8 cellular contexts compared by ENCODE assay signal in genomic region chr16:85750021-85750826, GRCh38. TPM values are rescaled to one million over a fixed set of nuclear protein-coding genes. Genes with fewer than 3 reads are reported as not detected.
DNase-seq lines count a peak whose midpoint lies in the region; ATAC-seq, FAIRE-seq and TF ChIP-seq lines count a peak whose summit lies in the region.

No MANE protein-coding gene starts in this region.

- TF ChIP-seq POLR2A in lower leg skin (IDR thresholded peaks at IDR 0.05) (no peak), transverse colon (IDR thresholded peaks at IDR 0.05) (no peak)

- in situ Hi-C loops in transverse colon (cut with MboI; ENCODE audit: low pct_ligation_motif_present in 1 of 4, low pct_unique_long_range_greater_than_20kb in 1 of 4, low sequenced_read_pairs in 3 of 4), result no loop called here

- TF ChIP-seq EP300 in transverse colon (IDR thresholded peaks at IDR 0.05; ENCODE audit: low read depth), result no peak

- H3K4me1 ChIP-seq in transverse colon, result peaks cover 21 to 47% (median 26%) of the 10 kb centered on the region in 4 donors

- ATAC-seq in omental fat pad (ENCODE audit: low FRiP score), result no peak

- H3K27ac ChIP-seq in transverse colon, result peak overlapping the region in 2 of 4 donors; percentile 47 to 50

- H3K27me3 ChIP-seq in bronchial epithelial cell (ENCODE audit: control insufficient read depth, insufficient read depth, low read length), result no peaks in the 10 kb centered on the region
- H3K27me3 ChIP-seq in transverse colon, result peaks cover 57% of the 10 kb centered on the region

- FAIRE-seq in bronchial epithelial cell (lab: Jason Lieb, UNC), result no peak

- WGBS in lower leg skin, 2 donors, result 3% methylated on average over 36 to 44 of the region's 56 CpGs
- WGBS in transverse colon (ENCODE audit: low coverage in 1 of 2), 2 donors, result 3% methylated on average over 40 of the region's 56 CpGs; no CpG with 5 or more reads in 1 of the 2 donors

- intact Hi-C loops in lower leg skin (cut with DNase I; ENCODE audit: low total_unique reads), result no loop called here
- intact Hi-C loops in transverse colon (cut with DNase I; ENCODE audit: low total_unique reads), result no loop called here

- peak; percentile 9 for DNase-seq in activated CD4-positive, alpha-beta T cell treated with anti-CD3 and anti-CD28 coated beads, Interleukin-2, amount 50 U/mL, for 1 hour
- no peak for DNase-seq in activated CD4-positive, alpha-beta T cell treated with anti-CD3 and anti-CD28 coated beads for 4 hours
- peak; percentile 16 for DNase-seq in NCI-H2227 (lab: John Stamatoyannopoulos, UW; ENCODE audit: unreplicated experiment)
- peak; percentile 61 for DNase-seq in bronchial epithelial cell (ENCODE audit: low read depth)
- no peak for DNase-seq in lower leg skin (ENCODE audit: low spot score in 2 of 2)
- DNase-seq in transverse colon, result peak; percentile 66
- no peak for DNase-seq in GM19238 (ENCODE audit: insufficient read length, low spot score)
- no peak for DNase-seq in omental fat pad (ENCODE audit: low spot score)

- TF ChIP-seq CTCF in bronchial epithelial cell (IDR thresholded peaks at IDR 0.05; ENCODE audit: insufficient read depth, low read length, severe bottlenecking), result no peak
- no peak for TF ChIP-seq CTCF in lower leg skin (IDR thresholded peaks at IDR 0.05)
- TF ChIP-seq CTCF in transverse colon (IDR thresholded peaks at IDR 0.05), result no peak
- TF ChIP-seq CTCF in omental fat pad (IDR thresholded peaks at IDR 0.05), result no peak

- peaks cover 1% of the 10 kb centered on the region for H3K36me3 ChIP-seq in bronchial epithelial cell (ENCODE audit: control insufficient read depth, insufficient read depth, low read length)
- H3K36me3 ChIP-seq in transverse colon, result no peaks in the 10 kb centered on the region

- no peaks in the 10 kb centered on the region for H3K9me3 ChIP-seq in transverse colon

- H3K4me3 ChIP-seq in bronchial epithelial cell (ENCODE audit: low read depth, low read length) (peak overlapping the region; percentile 69), lower leg skin (ENCODE audit: low read depth, poor library complexity, severe bottlenecking) (peak overlapping the region; percentile 29), transverse colon (peak overlapping the region; percentile 44 to 57 (median 49))

RNA-seq across cellular contexts. Expression of gene C16orf74, which starts 0.7 kb away (rescaled TPM):
- total RNA-seq in bronchial epithelial cell (157 and 167 TPM in 2 replicates), lower leg skin (10 to 100 TPM in 1 of 4 donors, 1 to 10 TPM in 3; 5.4 to 13.0 (median 7.9) TPM), transverse colon (1 to 10 TPM in 1 of 4 donors, under 1 TPM in 1, not detected in 2; 0.27 to 7.0 TPM), omental fat pad (1 to 10 TPM; 1.1 to 3.5 (median 2.8) TPM)

RNA-seq across cellular contexts. Expression of gene EMC8, which starts 49.1 kb away (rescaled TPM):
- total RNA-seq in bronchial epithelial cell (22.8 and 26.3 TPM in 2 replicates), lower leg skin (10 to 100 TPM; 15.5 to 27.5 (median 18.4) TPM), transverse colon (10 to 100 TPM; 27.9 to 40.0 (median 31.8) TPM), omental fat pad (10 to 100 TPM; 22.2 to 39.0 (median 27.3) TPM)

RNA-seq across cellular contexts. Expression of gene COX4I1, which starts 49.3 kb away (rescaled TPM):
- total RNA-seq in bronchial epithelial cell, result 591 and 639 TPM in 2 replicates
- 100 to 1,000 TPM; 411 to 675 (median 548) TPM for total RNA-seq in lower leg skin
- total RNA-seq in transverse colon, result 1,000 to 10,000 TPM in 2 of 4 donors, 100 to 1,000 TPM in 2; 635 to 1,115 (median 865) TPM
- total RNA-seq in omental fat pad, result 100 to 1,000 TPM; 379 to 637 (median 462) TPM

Comparison
In these comparisons a context has a peak if more than half of its experiments do, and no peak if none do; other contexts are left out.
1. DNase-seq: peak in activated CD4-positive, alpha-beta T cell treated with anti-CD3 and anti-CD28 coated beads, Interleukin-2, amount 50 U/mL, for 1 hour (single experiment), NCI-H2227 (single experiment), bronchial epithelial cell (single experiment) and transverse colon (single experiment); none in activated CD4-positive, alpha-beta T cell treated with anti-CD3 and anti-CD28 coated beads for 4 hours (0 of 2), lower leg skin (0 of 2), GM19238 (single experiment) and omental fat pad (single experiment).
2. RNA of gene C16orf74, which starts 0.7 kb away (total RNA-seq): 157 to 167 TPM in bronchial epithelial cell; 5.4 to 13.0 TPM in lower leg skin, 1.1 to 3.5 TPM in omental fat pad and 0.27 to 7.0 TPM in transverse colon; every median in the first group is over 10 times any median in the second.
3. Peak in every context shown above with its lines, with median percentiles within 50 percentile points of each other: H3K4me3 ChIP-seq.